ENCODE assay signal across 22 cellular contexts in genomic region chr2:72423766-72424165, GRCh38.
A peak's percentile ranks its signal among the peaks of the same experiment; 100 is the strongest.
DNase-seq lines count a peak whose midpoint lies in the region; ATAC-seq, FAIRE-seq and TF ChIP-seq lines count a peak whose summit lies in the region.
"Had no signal": no experiment of that assay in that cellular context is flagged by ENCODE, and none has a peak within 500 bp of the region (broad histone marks: within the 10 kb centered on the region; RNA-seq: fewer than 3 reads in every experiment).

No MANE protein-coding gene starts in this region.

- no peak for FAIRE-seq in HepG2 (lab: Jason Lieb, UNC)
- FAIRE-seq: GM12892 had no signal

- no peak overlapping the region for H3K4me2 ChIP-seq in HepG2 (ENCODE audit: low read depth, low read length)
- H3K4me2 ChIP-seq in GM23248 (ENCODE audit: unreplicated experiment): no peak overlapping the region
- H3K4me2 ChIP-seq: BLaER1 treated with 17β-estradiol and CSF1 and Interleukin-3, amounts not matched to agents 10 nM and 100 nM; GM23338 had no signal

- H3K4me1 Mint-ChIP-seq in mesothelial cell of epicardium: peaks cover 31% of the 10 kb centered on the region
- H3K4me1 Mint-ChIP-seq: CD14-positive monocyte; CD8-positive, alpha-beta memory T cell had no signal

- H3K4me3 ChIP-seq in HepG2 (replicated peaks in 1 of 3; ENCODE audit: insufficient read depth in 1 of 3, low read depth in 2 of 3, low read length in 3 of 3): no peak overlapping the region
- H3K4me3 ChIP-seq in right lobe of liver: no peak overlapping the region
- H3K4me3 ChIP-seq in GM23248: no peak overlapping the region
- H3K4me3 ChIP-seq in uterus: no peak overlapping the region
- H3K4me3 ChIP-seq: BLaER1 treated with 17β-estradiol and CSF1 and Interleukin-3, amounts not matched to agents 10 nM and 100 nM; GM23338 had no signal

- POLR2A ChIA-PET in HepG2 (lab: Yijun Ruan, JAX): no interaction called here

- H3K36me3 Mint-ChIP-seq in mesothelial cell of epicardium: peaks cover 40% of the 10 kb centered on the region
- H3K36me3 Mint-ChIP-seq: CD14-positive monocyte had no signal

- H3K9me3 ChIP-seq in HepG2 (ENCODE audit: low read length) (no peaks in the 10 kb centered on the region), right lobe of liver (no peaks in the 10 kb centered on the region), GM23248 (ENCODE audit: low read depth) (no peaks in the 10 kb centered on the region), uterus (peaks cover 0 to 6% of the 10 kb centered on the region in 2 donors)
- H3K9me3 ChIP-seq: BE2C had no signal

- H3K4me1 ChIP-seq in HepG2 (ENCODE audit: insufficient read depth, low read length) (no peaks in the 10 kb centered on the region), right lobe of liver (no peaks in the 10 kb centered on the region), GM23248 (ENCODE audit: insufficient read depth) (peaks cover 18% of the 10 kb centered on the region), uterus (no peaks in the 10 kb centered on the region)
- H3K4me1 ChIP-seq: BE2C; BLaER1 treated with 17β-estradiol and CSF1 and Interleukin-3, amounts not matched to agents 10 nM and 100 nM had no signal

- no peak for TF ChIP-seq CTCF in HepG2 (CRISPR knock-in tag; IDR thresholded peaks at IDR 0.05)
- TF ChIP-seq CTCF in right lobe of liver (IDR thresholded peaks at IDR 0.05): no peak
- TF ChIP-seq CTCF in mesothelial cell of epicardium (IDR thresholded peaks at IDR 0.05; ENCODE audit: unreplicated experiment): no peak
- no peak for TF ChIP-seq CTCF in uterus (IDR thresholded peaks at IDR 0.05)

- TF ChIP-seq RAD21 in HepG2 (CRISPR knock-in tag; IDR thresholded peaks at IDR 0.05): no peak

- DNase-seq in HepG2 (ENCODE audit: low spot score) (no peak), right lobe of liver (no peak), GM23248 (peak; percentile 54), fibroblast of gingiva (ENCODE audit: low read depth) (peak; percentile 9), mesothelial cell of epicardium (ENCODE audit: low spot score in 2 of 2, unreplicated experiment in 2 of 2) (no peak), uterus (no peak), COR-L47 (lab: John Stamatoyannopoulos, UW) (no peak), Ammon's horn (ENCODE audit: low spot score) (no peak)
- DNase-seq: BE2C; Calu3; CD4-positive, alpha-beta T cell; CD8-positive, alpha-beta memory T cell; DMS53; DMS79 treated with DMSO at 0.1 percent for 48 hours; GF-D8; H9 had no signal

- in situ Hi-C loops in HepG2 (cut with HindIII; ENCODE audit: extremely low pct_ligation_motif_present, low pct_unique_long_range_greater_than_20kb): no loop called here
- in situ Hi-C loops in GM23248 (cut with MboI): no loop called here

- no peaks in the 10 kb centered on the region for H3K27me3 ChIP-seq in HepG2 (ENCODE audit: control insufficient read depth in 1 of 2, insufficient read depth in 2 of 2, low read length in 2 of 2)
- no peaks in the 10 kb centered on the region for H3K27me3 ChIP-seq in right lobe of liver
- H3K27me3 ChIP-seq in GM23248 (replicated peaks; ENCODE audit: insufficient read depth): no peaks in the 10 kb centered on the region
- H3K27me3 ChIP-seq in uterus: no peaks in the 10 kb centered on the region
- H3K27me3 ChIP-seq: BE2C; BLaER1 treated with 17β-estradiol and CSF1 and Interleukin-3, amounts not matched to agents 10 nM and 100 nM had no signal

- H3K4me3 Mint-ChIP-seq in mesothelial cell of epicardium: no peak overlapping the region
- H3K4me3 Mint-ChIP-seq: CD14-positive monocyte; CD4-positive, alpha-beta T cell; CD8-positive, alpha-beta memory T cell; GM23338; H9 had no signal

- H3K27ac Mint-ChIP-seq in mesothelial cell of epicardium: peak overlapping the region; percentile 43
- H3K27ac Mint-ChIP-seq: CD14-positive monocyte; CD4-positive, alpha-beta T cell; CD8-positive, alpha-beta memory T cell; GM23338; H9 had no signal

- no peaks in the 10 kb centered on the region for H3F3A ChIP-seq in GM23248 (ENCODE audit: insufficient read depth)

- TF ChIP-seq EP300 in HepG2 (IDR thresholded peaks at IDR 0.05; ENCODE audit: low read depth in 2 of 2, low read length in 2 of 2) (no peak), HepG2 (CRISPR knock-in tag; IDR thresholded peaks at IDR 0.05; ENCODE audit: borderline replicate concordance) (no peak)

- H3K79me2 ChIP-seq in HepG2 (ENCODE audit: insufficient read depth, low read length) (no peaks in the 10 kb centered on the region), GM23248 (ENCODE audit: insufficient read depth) (no peaks in the 10 kb centered on the region)

- peaks cover 22% of the 10 kb centered on the region for H3K9me3 Mint-ChIP-seq in mesothelial cell of epicardium

- intact Hi-C loops in HepG2 (cut with micrococcal nuclease; ENCODE audit: unreplicated experiment) (no loop called here), right lobe of liver (cut with DNase I) (no loop called here), uterus (cut with DNase I; ENCODE audit: low total_unique reads) (no loop called here)

- no TSS peak for BruUV-seq in HepG2 (replicated peaks; lab: Mats Ljungman, UMichigan)

- H4K20me1 ChIP-seq in HepG2 (ENCODE audit: insufficient read depth, low read length): no peaks in the 10 kb centered on the region
- no peaks in the 10 kb centered on the region for H4K20me1 ChIP-seq in GM23248 (ENCODE audit: insufficient read depth)
- H4K20me1 ChIP-seq: BLaER1 treated with 17β-estradiol and CSF1 and Interleukin-3, amounts not matched to agents 10 nM and 100 nM had no signal

- ATAC-seq in HepG2 (no peak), right lobe of liver (no peak)
- ATAC-seq: GM23338, HCT116 had no signal

- H3K36me3 ChIP-seq in HepG2 (replicated peaks in 1 of 2; ENCODE audit: control insufficient read depth in 1 of 2, insufficient read depth in 2 of 2, low read length in 2 of 2): no peaks in the 10 kb centered on the region; a peak in 1 of 5 replicates
- no peaks in the 10 kb centered on the region for H3K36me3 ChIP-seq in right lobe of liver
- H3K36me3 ChIP-seq in GM23248 (ENCODE audit: low read depth): no peaks in the 10 kb centered on the region
- no peaks in the 10 kb centered on the region for H3K36me3 ChIP-seq in uterus
- H3K36me3 ChIP-seq: BE2C; BLaER1 treated with 17β-estradiol and CSF1 and Interleukin-3, amounts not matched to agents 10 nM and 100 nM had no signal

- TF ChIP-seq POLR2A in HepG2 (IDR thresholded peaks at IDR 0.05; ENCODE audit: insufficient read depth in 1 of 2, low read depth in 2 of 2, low read length in 2 of 2) (no peak), right lobe of liver (IDR thresholded peaks at IDR 0.05) (no peak), uterus (IDR thresholded peaks at IDR 0.05) (no peak)

- H3K27ac ChIP-seq in HepG2 (ENCODE audit: extremely low read length, insufficient read depth, low read length): no peak overlapping the region
- H3K27ac ChIP-seq in right lobe of liver: no peak overlapping the region
- H3K27ac ChIP-seq in GM23248: no peak overlapping the region
- no peak overlapping the region for H3K27ac ChIP-seq in uterus
- H3K27ac ChIP-seq: 22Rv1; BLaER1 treated with 17β-estradiol and CSF1 and Interleukin-3, amounts not matched to agents 10 nM and 100 nM had no signal

- H2AFZ ChIP-seq in HepG2 (ENCODE audit: low read length) (no peak overlapping the region), GM23248 (no peak overlapping the region)
- H2AFZ ChIP-seq: GM23338 had no signal

- WGBS in HepG2 (ENCODE audit: low lambda C conversion rate): 53% methylated on average over 2 of the region's 2 CpGs
- 68% methylated on average over 2 of the region's 2 CpGs for WGBS in right lobe of liver (ENCODE audit: insufficient coverage, low coverage, low lambda C conversion rate, missing lambda C conversion rate)
- WGBS in GM23248 (ENCODE audit: low coverage in 1 of 2, low lambda C conversion rate in 2 of 2, missing lambda C conversion rate in 2 of 2), 2 experiments: 28 to 34% methylated on average over 2 of the region's 2 CpGs

- no peaks in the 10 kb centered on the region for H3K27me3 Mint-ChIP-seq in mesothelial cell of epicardium (ENCODE audit: low read depth)
- H3K27me3 Mint-ChIP-seq: CD4-positive, alpha-beta T cell; CD8-positive, alpha-beta memory T cell had no signal

- H3K9ac ChIP-seq in HepG2 (ENCODE audit: insufficient read depth, low read depth, low read length): no peak overlapping the region
- no peak overlapping the region for H3K9ac ChIP-seq in GM23248
- H3K9ac ChIP-seq: BLaER1 treated with 17β-estradiol and CSF1 and Interleukin-3, amounts not matched to agents 10 nM and 100 nM had no signal

- CTCF ChIA-PET in HepG2 (lab: Yijun Ruan, JAX; ENCODE audit: low intra/inter-chr PET ratio, low total read pairs): no interaction called here

- no peaks in the 10 kb centered on the region for H3K9me2 ChIP-seq in GM23248 (ENCODE audit: insufficient read depth)

TF ChIP-seq in HepG2, 621 proteins besides CTCF, POLR2A, EP300 and RAD21:
- no peak for TF ChIP-seq IRF9 (CRISPR knock-in tag; IDR thresholded peaks at IDR 0.05; ENCODE audit: borderline replicate concordance)
- no peak for TF ChIP-seq CEBPG (CRISPR knock-in tag; IDR thresholded peaks at IDR 0.05)
- peak; percentile 0; the same call in 1 of the 2 replicates for TF ChIP-seq CEBPB (IDR thresholded peaks at IDR 0.05; ENCODE audit: borderline replicate concordance, low read depth, low read length)

Comparison
In these comparisons a context has a peak if more than half of its experiments do, and no peak if none do; other contexts are left out.
1. DNase-seq: peak in GM23248 (single experiment) and fibroblast of gingiva (single experiment); none in HepG2 (single experiment), right lobe of liver (0 of 3), mesothelial cell of epicardium (0 of 2), uterus (0 of 2), COR-L47 (single experiment) and Ammon's horn (single experiment).